8 cellular contexts compared by ENCODE assay signal in the genomic region with DNA sequence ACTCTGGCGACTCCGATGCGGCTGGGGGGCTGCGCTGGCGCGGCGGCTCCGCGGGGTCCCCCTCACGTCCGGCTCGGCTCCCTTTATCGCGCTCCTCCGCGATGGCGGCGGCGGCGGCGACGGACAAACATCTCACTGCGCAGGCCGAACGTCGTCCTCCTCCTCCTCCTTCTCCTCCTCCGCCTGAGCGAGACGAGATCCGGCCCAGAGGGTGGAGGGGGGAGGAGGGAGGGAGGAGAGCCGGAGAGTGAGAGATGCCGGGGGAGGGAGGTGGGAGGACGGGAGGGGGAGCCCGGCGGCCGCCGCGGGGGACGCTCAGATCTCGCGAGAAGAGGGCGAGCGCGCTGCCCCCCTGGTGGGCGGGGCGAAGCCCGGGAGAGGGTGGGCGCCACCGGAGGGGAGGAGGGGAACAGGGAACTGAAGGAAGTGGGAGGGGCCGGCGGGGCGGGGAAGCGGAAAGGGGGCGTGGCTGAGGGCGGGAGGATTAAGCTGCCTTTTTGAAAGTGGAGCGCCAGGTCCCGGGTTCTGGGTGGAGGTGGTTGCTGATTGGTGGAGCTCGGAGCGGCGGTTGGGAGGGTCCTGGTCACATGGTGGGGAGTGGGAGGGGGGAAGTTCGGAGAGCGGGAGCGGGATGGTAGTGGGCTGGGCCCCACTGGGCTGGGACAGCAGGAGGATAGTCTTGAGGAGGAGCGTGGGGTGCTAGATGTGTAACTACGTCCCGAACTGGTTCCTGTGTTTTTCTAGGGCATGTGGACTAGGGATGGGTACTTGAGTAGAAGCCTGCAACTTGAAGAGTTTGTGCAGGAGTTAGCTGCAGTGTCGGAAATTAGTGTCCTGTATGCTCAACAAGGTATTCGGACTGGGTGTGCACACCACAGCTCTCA. TPM values are rescaled to one million over a fixed set of nuclear protein-coding genes. Genes with fewer than 3 reads are reported as not detected.
DNase-seq lines count a peak whose midpoint lies in the region; FAIRE-seq and TF ChIP-seq lines count a peak whose summit lies in the region.

TSS of gene CUL3 (minus strand) at position 159 of the 884 bp plus-strand sequence. CDS start 354 bp downstream, outside the sequence.

- peak; percentile 43 for TF ChIP-seq CTCF in neutrophil (IDR thresholded peaks at IDR 0.05)

- no peaks in the 10 kb centered on the region for H3K9me3 ChIP-seq in neutrophil

- peak within 1 kb of the TSS; percentile 96 for H3K27ac ChIP-seq in neutrophil
- peak within 1 kb of the TSS; percentile 79 for H3K27ac ChIP-seq in substantia nigra (ENCODE audit: low read depth, low read length, poor library complexity, severe bottlenecking)

- no peak for FAIRE-seq in frontal cortex (lab: Jason Lieb, UNC)

- CTCF ChIA-PET in HEK293T (lab: Yijun Ruan, JAX) = no interaction called here

- peak; percentile 95 for DNase-seq in GF-D8 (lab: John Stamatoyannopoulos, UW)
- DNase-seq in HEK293T (ENCODE audit: extremely low spot score) = peak; percentile 96
- DNase-seq in MV-4-11 (lab: John Stamatoyannopoulos, UW) = peak; percentile 96
- peak; percentile 98 for DNase-seq in SK-MEL-5 (ENCODE audit: low read depth, low spot score)
- peak; percentile 99 for DNase-seq in activated naive CD4-positive, alpha-beta T cell treated with Interleukin-2 at 50 U/mL for 16 hours
- peak; percentile 95 to 98 for DNase-seq in frontal cortex (ENCODE audit: low spot score in 2 of 2)
- peak; percentile 80 to 100 (median 99) for DNase-seq in substantia nigra (lab: John Stamatoyannopoulos, UW)

- POLR2A ChIA-PET in HEK293T (lab: Yijun Ruan, JAX) = interaction anchor here (0.6 to 1.6 kb wide), 7 partner anchors 11 to 278 kb away, joined by 3 to 6 read pairs (median 3); no protein-coding TSS in a partner anchor

- H3K4me1 ChIP-seq in neutrophil (ENCODE audit: control insufficient read depth in 1 of 2, insufficient read depth in 1 of 2, low read depth in 1 of 2, low read length in 1 of 2) = peaks cover 47 to 51% of the 10 kb centered on the region in 2 experiments

- H3K27me3 ChIP-seq in neutrophil = no peaks in the 10 kb centered on the region

- H3K4me3 ChIP-seq in neutrophil (ENCODE audit: low read depth in 1 of 2, low read length in 1 of 2) = peak within 1 kb of the TSS; percentile 84 to 97

- no peaks in the 10 kb centered on the region for H3K36me3 ChIP-seq in neutrophil

- in situ Hi-C loops in SK-MEL-5 (cut with HindIII; ENCODE audit: low pct_unique_long_range_greater_than_20kb, low sequenced_read_pairs) = no loop called here

TF ChIP-seq in HEK293T, 16 proteins besides CTCF, POLR2A, EP300 and RAD21:
- TF ChIP-seq SP1 (IDR thresholded peaks at IDR 0.05) = 0 out of 2 replicates have a peak, but pooled peaks have one; percentile 49
- TF ChIP-seq L3MBTL2 (conservative IDR thresholded peaks at IDR 0.05) = peak; percentile 80
- no peak for TF ChIP-seq HDGF (IDR thresholded peaks at IDR 0.05; ENCODE audit: borderline replicate concordance)

RNA-seq across cellular contexts. Expression of gene CUL3, which starts in this region (rescaled TPM):
- 52.9 and 61.2 TPM in 2 replicates for total RNA-seq in SK-MEL-5 (2014; rRNA removed; shearing (Covaris generic))
- 43.9 and 46.7 TPM in 2 replicates for polyA plus RNA-seq in SK-MEL-5 (2015; cell fraction: cytosol; rRNA removed)
- polyA plus RNA-seq in SK-MEL-5 (2015; cell fraction: nucleus; rRNA removed) = 21.6 and 50.7 TPM in 2 replicates
- total RNA-seq in frontal cortex = 95.0 TPM

Comparison
In these comparisons a context has a peak if more than half of its experiments do, and no peak if none do; other contexts are left out.
1. Peak in every context shown above with its lines: DNase-seq, H3K4me3 ChIP-seq and H3K27ac ChIP-seq.